1 cellular context compared by ENCODE assay signal in the genomic region with DNA sequence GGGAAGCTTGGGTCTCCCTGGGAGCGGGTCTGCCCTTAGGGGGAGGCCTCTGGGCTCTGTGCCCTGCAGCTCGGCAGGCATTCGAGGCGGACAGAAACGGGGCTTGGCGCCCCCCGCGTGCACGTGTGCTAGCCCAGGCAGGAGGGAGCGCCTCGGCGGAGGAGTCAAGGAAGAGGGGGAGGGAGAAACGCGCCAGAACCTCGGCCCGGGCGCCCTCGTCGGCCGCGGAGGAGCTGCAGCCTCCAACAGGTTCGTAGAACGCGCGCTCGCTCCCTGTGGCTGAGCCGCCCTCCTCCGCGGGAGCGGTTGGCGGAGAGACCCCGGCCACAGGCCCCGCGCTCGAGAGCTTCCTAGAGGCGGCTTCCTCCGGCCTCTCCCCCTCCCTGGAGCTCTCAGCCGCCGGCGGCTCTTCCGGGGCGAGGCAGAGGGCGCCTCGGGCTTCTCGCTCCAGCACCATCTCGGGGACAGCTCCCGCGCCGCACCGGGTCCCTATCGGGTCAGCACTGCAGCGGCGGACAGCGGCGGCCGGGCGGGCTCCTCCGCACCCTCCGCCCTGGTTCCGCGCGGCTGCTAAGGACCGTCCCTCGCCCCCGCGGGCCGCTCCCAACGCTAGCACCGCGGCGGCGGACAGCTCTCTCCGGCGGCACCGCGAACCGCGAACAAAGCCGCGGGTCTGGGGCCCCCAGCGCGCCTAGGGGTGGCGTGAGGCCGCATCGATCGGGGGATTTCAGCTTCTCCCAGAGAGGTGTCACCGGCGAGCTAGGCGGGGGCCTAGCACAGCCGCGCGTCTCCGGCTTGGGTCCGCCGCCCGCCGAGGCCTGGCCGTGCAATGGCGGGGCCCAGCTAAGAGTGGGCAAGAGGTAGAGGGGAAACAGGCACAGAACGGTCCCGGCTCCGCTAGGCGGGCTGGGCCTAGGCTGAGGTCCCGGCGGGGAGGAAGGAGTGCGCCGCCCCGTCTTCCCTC.
A peak's percentile ranks its signal among the peaks of the same experiment; 100 is the strongest.
TF ChIP-seq lines count a peak whose summit lies in the region.

No MANE protein-coding gene starts in this region.

TF ChIP-seq in HepG2, 621 proteins besides CTCF, POLR2A, EP300 and RAD21 (continued from another document and continues in another):
- TF ChIP-seq, protein P1, sequence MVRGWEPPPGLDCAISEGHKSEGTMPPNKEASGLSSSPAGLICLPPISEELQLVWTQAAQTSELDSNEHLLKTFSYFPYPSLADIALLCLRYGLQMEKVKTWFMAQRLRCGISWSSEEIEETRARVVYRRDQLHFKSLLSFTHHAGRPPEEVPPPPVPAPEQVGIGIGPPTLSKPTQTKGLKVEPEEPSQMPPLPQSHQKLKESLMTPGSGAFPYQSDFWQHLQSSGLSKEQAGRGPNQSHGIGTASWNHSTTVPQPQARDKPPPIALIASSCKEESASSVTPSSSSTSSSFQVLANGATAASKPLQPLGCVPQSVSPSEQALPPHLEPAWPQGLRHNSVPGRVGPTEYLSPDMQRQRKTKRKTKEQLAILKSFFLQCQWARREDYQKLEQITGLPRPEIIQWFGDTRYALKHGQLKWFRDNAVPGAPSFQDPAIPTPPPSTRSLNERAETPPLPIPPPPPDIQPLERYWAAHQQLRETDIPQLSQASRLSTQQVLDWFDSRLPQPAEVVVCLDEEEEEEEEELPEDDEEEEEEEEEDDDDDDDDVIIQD (CRISPR knock-in tag; IDR thresholded peaks at IDR 0.05; ENCODE audit: low read depth), result peak; percentile 84; the same call in 1 of the 2 replicates
- peak; percentile 99 for TF ChIP-seq KLF9 (CRISPR knock-in tag; IDR thresholded peaks at IDR 0.05; ENCODE audit: low read depth)
- peak; percentile 95 for TF ChIP-seq ZSCAN22 (CRISPR knock-in tag; IDR thresholded peaks at IDR 0.05)
- peak; percentile 99 for TF ChIP-seq NR1H2 (CRISPR knock-in tag; IDR thresholded peaks at IDR 0.05; ENCODE audit: borderline replicate concordance, low read depth)
- no peak for TF ChIP-seq EZH2 (conservative IDR thresholded peaks at IDR 0.05; ENCODE audit: low read depth, low read length)
- TF ChIP-seq FOXC1 (CRISPR knock-in tag; IDR thresholded peaks at IDR 0.05; ENCODE audit: borderline replicate concordance), result peak; percentile 100
- TF ChIP-seq, protein P2, sequence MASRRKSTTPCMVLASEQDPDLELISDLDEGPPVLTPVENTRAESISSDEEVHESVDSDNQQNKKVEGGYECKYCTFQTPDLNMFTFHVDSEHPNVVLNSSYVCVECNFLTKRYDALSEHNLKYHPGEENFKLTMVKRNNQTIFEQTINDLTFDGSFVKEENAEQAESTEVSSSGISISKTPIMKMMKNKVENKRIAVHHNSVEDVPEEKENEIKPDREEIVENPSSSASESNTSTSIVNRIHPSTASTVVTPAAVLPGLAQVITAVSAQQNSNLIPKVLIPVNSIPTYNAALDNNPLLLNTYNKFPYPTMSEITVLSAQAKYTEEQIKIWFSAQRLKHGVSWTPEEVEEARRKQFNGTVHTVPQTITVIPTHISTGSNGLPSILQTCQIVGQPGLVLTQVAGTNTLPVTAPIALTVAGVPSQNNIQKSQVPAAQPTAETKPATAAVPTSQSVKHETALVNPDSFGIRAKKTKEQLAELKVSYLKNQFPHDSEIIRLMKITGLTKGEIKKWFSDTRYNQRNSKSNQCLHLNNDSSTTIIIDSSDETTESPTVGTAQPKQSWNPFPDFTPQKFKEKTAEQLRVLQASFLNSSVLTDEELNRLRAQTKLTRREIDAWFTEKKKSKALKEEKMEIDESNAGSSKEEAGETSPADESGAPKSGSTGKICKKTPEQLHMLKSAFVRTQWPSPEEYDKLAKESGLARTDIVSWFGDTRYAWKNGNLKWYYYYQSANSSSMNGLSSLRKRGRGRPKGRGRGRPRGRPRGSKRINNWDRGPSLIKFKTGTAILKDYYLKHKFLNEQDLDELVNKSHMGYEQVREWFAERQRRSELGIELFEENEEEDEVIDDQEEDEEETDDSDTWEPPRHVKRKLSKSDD (CRISPR knock-in tag; IDR thresholded peaks at IDR 0.05; ENCODE audit: low read depth), result peak; percentile 99
- peak; percentile 45; the same call in 1 of the 2 replicates for TF ChIP-seq CENPX (CRISPR knock-in tag; IDR thresholded peaks at IDR 0.05)
- no peak for TF ChIP-seq CREM (IDR thresholded peaks at IDR 0.05)
- TF ChIP-seq CREM (CRISPR knock-in tag; IDR thresholded peaks at IDR 0.05), result peak; percentile 74
- TF ChIP-seq SRSF1 (optimal IDR thresholded peaks at IDR 0.05; ENCODE audit: low read depth, low read length), result peak; percentile 80
- TF ChIP-seq ZNF562 (CRISPR knock-in tag; IDR thresholded peaks at IDR 0.05; ENCODE audit: borderline replicate concordance), result peak; percentile 97
- TF ChIP-seq, protein P3, sequence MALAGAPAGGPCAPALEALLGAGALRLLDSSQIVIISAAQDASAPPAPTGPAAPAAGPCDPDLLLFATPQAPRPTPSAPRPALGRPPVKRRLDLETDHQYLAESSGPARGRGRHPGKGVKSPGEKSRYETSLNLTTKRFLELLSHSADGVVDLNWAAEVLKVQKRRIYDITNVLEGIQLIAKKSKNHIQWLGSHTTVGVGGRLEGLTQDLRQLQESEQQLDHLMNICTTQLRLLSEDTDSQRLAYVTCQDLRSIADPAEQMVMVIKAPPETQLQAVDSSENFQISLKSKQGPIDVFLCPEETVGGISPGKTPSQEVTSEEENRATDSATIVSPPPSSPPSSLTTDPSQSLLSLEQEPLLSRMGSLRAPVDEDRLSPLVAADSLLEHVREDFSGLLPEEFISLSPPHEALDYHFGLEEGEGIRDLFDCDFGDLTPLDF (CRISPR knock-in tag; IDR thresholded peaks at IDR 0.05), result peak; percentile 97
- TF ChIP-seq, protein P4, sequence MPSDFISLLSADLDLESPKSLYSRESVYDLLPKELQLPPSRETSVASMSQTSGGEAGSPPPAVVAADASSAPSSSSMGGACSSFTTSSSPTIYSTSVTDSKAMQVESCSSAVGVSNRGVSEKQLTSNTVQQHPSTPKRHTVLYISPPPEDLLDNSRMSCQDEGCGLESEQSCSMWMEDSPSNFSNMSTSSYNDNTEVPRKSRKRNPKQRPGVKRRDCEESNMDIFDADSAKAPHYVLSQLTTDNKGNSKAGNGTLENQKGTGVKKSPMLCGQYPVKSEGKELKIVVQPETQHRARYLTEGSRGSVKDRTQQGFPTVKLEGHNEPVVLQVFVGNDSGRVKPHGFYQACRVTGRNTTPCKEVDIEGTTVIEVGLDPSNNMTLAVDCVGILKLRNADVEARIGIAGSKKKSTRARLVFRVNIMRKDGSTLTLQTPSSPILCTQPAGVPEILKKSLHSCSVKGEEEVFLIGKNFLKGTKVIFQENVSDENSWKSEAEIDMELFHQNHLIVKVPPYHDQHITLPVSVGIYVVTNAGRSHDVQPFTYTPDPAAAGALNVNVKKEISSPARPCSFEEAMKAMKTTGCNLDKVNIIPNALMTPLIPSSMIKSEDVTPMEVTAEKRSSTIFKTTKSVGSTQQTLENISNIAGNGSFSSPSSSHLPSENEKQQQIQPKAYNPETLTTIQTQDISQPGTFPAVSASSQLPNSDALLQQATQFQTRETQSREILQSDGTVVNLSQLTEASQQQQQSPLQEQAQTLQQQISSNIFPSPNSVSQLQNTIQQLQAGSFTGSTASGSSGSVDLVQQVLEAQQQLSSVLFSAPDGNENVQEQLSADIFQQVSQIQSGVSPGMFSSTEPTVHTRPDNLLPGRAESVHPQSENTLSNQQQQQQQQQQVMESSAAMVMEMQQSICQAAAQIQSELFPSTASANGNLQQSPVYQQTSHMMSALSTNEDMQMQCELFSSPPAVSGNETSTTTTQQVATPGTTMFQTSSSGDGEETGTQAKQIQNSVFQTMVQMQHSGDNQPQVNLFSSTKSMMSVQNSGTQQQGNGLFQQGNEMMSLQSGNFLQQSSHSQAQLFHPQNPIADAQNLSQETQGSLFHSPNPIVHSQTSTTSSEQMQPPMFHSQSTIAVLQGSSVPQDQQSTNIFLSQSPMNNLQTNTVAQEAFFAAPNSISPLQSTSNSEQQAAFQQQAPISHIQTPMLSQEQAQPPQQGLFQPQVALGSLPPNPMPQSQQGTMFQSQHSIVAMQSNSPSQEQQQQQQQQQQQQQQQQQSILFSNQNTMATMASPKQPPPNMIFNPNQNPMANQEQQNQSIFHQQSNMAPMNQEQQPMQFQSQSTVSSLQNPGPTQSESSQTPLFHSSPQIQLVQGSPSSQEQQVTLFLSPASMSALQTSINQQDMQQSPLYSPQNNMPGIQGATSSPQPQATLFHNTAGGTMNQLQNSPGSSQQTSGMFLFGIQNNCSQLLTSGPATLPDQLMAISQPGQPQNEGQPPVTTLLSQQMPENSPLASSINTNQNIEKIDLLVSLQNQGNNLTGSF (CRISPR knock-in tag; IDR thresholded peaks at IDR 0.05), result peak; percentile 100
- TF ChIP-seq PRPF4 (IDR thresholded peaks at IDR 0.05; ENCODE audit: low read depth, low read length, poor library complexity, severe bottlenecking), result no peak
- no peak for TF ChIP-seq SMC3 (IDR thresholded peaks at IDR 0.05; ENCODE audit: low read length)
- TF ChIP-seq, protein P5, sequence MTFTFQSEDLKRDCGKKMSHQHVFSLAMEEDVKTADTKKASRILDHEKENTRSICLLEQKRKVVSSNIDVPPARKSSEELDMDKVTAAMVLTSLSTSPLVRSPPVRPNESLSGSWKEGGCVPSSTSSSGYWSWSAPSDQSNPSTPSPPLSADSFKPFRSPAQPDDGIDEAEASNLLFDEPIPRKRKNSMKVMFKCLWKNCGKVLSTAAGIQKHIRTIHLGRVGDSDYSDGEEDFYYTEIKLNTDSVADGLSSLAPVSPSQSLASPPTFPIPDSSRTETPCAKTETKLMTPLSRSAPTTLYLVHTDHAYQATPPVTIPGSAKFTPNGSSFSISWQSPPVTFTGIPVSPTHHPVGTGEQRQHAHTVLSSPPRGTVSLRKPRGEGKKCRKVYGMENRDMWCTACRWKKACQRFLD (CRISPR knock-in tag; IDR thresholded peaks at IDR 0.05; ENCODE audit: borderline replicate concordance), result peak; percentile 100
- TF ChIP-seq ZBTB20 (CRISPR knock-in tag; IDR thresholded peaks at IDR 0.05; ENCODE audit: borderline replicate concordance, low read depth), result peak; percentile 99
- TF ChIP-seq, protein P6, sequence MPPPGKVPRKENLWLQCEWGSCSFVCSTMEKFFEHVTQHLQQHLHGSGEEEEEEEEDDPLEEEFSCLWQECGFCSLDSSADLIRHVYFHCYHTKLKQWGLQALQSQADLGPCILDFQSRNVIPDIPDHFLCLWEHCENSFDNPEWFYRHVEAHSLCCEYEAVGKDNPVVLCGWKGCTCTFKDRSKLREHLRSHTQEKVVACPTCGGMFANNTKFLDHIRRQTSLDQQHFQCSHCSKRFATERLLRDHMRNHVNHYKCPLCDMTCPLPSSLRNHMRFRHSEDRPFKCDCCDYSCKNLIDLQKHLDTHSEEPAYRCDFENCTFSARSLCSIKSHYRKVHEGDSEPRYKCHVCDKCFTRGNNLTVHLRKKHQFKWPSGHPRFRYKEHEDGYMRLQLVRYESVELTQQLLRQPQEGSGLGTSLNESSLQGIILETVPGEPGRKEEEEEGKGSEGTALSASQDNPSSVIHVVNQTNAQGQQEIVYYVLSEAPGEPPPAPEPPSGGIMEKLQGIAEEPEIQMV (CRISPR knock-in tag; IDR thresholded peaks at IDR 0.05; ENCODE audit: low read depth), result peak; percentile 96; the same call in 1 of the 2 replicates
- TF ChIP-seq ISL2 (CRISPR knock-in tag; IDR thresholded peaks at IDR 0.05), result peak; percentile 97
- no peak for TF ChIP-seq BHLHE40 (IDR thresholded peaks at IDR 0.05; ENCODE audit: low read length)
- peak; percentile 99 for TF ChIP-seq SNAPC2 (CRISPR knock-in tag; IDR thresholded peaks at IDR 0.05)
- TF ChIP-seq GATAD2A (CRISPR knock-in tag; IDR thresholded peaks at IDR 0.05), result peak; percentile 81
- TF ChIP-seq TMF1 (CRISPR knock-in tag; IDR thresholded peaks at IDR 0.05; ENCODE audit: low read depth), result peak; percentile 100
- peak; percentile 100 for TF ChIP-seq SALL2 (CRISPR knock-in tag; IDR thresholded peaks at IDR 0.05)
- TF ChIP-seq, protein P7, sequence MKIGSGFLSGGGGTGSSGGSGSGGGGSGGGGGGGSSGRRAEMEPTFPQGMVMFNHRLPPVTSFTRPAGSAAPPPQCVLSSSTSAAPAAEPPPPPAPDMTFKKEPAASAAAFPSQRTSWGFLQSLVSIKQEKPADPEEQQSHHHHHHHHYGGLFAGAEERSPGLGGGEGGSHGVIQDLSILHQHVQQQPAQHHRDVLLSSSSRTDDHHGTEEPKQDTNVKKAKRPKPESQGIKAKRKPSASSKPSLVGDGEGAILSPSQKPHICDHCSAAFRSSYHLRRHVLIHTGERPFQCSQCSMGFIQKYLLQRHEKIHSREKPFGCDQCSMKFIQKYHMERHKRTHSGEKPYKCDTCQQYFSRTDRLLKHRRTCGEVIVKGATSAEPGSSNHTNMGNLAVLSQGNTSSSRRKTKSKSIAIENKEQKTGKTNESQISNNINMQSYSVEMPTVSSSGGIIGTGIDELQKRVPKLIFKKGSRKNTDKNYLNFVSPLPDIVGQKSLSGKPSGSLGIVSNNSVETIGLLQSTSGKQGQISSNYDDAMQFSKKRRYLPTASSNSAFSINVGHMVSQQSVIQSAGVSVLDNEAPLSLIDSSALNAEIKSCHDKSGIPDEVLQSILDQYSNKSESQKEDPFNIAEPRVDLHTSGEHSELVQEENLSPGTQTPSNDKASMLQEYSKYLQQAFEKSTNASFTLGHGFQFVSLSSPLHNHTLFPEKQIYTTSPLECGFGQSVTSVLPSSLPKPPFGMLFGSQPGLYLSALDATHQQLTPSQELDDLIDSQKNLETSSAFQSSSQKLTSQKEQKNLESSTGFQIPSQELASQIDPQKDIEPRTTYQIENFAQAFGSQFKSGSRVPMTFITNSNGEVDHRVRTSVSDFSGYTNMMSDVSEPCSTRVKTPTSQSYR (CRISPR knock-in tag; IDR thresholded peaks at IDR 0.05; ENCODE audit: borderline replicate concordance), result peak; percentile 95
- TF ChIP-seq, protein P8, sequence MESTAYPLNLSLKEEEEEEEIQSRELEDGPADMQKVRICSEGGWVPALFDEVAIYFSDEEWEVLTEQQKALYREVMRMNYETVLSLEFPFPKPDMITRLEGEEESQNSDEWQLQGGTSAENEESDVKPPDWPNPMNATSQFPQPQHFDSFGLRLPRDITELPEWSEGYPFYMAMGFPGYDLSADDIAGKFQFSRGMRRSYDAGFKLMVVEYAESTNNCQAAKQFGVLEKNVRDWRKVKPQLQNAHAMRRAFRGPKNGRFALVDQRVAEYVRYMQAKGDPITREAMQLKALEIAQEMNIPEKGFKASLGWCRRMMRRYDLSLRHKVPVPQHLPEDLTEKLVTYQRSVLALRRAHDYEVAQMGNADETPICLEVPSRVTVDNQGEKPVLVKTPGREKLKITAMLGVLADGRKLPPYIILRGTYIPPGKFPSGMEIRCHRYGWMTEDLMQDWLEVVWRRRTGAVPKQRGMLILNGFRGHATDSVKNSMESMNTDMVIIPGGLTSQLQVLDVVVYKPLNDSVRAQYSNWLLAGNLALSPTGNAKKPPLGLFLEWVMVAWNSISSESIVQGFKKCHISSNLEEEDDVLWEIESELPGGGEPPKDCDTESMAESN (CRISPR knock-in tag; conservative IDR thresholded peaks at IDR 0.05), result peak; percentile 100
- TF ChIP-seq ZNF7 (CRISPR knock-in tag; IDR thresholded peaks at IDR 0.05), result peak; percentile 94
- peak; percentile 95 for TF ChIP-seq DR1 (CRISPR knock-in tag; IDR thresholded peaks at IDR 0.05)
- TF ChIP-seq HOXA3 (CRISPR knock-in tag; IDR thresholded peaks at IDR 0.05), result peak; percentile 97
- TF ChIP-seq ZFP41 (CRISPR knock-in tag; IDR thresholded peaks at IDR 0.05; ENCODE audit: borderline replicate concordance), result peak; percentile 99
- no peak for TF ChIP-seq SUZ12 (IDR thresholded peaks at IDR 0.05; ENCODE audit: low read depth, low read length)
- peak; percentile 100 for TF ChIP-seq ZNF33A (CRISPR knock-in tag; IDR thresholded peaks at IDR 0.05; ENCODE audit: borderline replicate concordance)
- peak; percentile 99 for TF ChIP-seq KDM2A (CRISPR knock-in tag; IDR thresholded peaks at IDR 0.05; ENCODE audit: borderline replicate concordance, low read depth)
- peak; percentile 100; the same call in 1 of the 2 replicates for TF ChIP-seq ZNF558 (CRISPR knock-in tag; IDR thresholded peaks at IDR 0.05; ENCODE audit: borderline replicate concordance)
- TF ChIP-seq SP1 (IDR thresholded peaks at IDR 0.05), result no peak
- TF ChIP-seq SP1 (CRISPR knock-in tag; IDR thresholded peaks at IDR 0.05), result peak; percentile 82
- peak; percentile 82; the same call in 1 of the 2 replicates for TF ChIP-seq ZNF572 (CRISPR knock-in tag; IDR thresholded peaks at IDR 0.05)
- TF ChIP-seq PHF8 (CRISPR knock-in tag; IDR thresholded peaks at IDR 0.05), result peak; percentile 76
- peak; percentile 98 for TF ChIP-seq ZNF672 (CRISPR knock-in tag; IDR thresholded peaks at IDR 0.05)
- TF ChIP-seq RFX3 (CRISPR knock-in tag; IDR thresholded peaks at IDR 0.05), result peak; percentile 73
